8 cellular contexts compared by ENCODE assay signal in the genomic region with DNA sequence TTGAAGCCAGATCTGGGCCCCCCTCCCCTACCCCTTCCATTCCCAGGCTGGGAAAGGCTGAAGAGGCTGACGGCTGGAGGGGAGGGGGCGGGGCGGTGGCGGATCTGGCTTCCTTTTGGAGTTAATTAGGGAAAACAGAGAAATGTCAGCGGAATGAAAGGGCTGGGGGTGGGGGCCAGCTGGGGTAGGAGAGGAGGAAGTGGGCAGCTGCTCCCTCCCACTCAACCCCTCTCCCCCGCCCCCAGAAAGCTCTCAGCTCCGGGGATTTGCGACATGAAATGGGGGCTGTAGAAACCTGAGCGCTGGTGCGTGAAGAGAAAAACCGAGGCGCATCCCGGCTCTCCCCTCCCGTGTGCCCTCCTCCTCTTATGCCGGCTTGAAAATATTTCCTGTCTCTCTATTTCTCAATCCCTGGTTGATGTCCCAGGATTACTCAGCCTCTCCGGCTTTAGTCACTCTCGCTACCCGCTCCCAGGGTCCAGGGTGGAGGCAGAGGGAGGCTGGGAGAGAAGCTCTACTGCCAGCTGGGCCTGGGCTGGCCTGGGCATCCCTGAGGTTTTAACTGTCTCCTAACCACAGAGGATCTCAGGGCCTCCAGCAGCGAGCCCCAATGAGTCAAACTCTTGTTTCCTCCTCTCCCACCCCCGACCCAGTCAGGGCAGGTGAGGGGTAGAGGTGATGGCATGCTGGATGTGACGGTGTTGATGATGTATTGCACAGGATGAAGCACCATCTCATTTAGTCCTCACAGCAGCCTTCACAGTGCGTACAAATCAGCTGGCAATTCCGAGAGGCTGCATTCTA. TPM values are rescaled to one million over a fixed set of nuclear protein-coding genes. Genes with fewer than 3 reads are reported as not detected.
DNase-seq lines count a peak whose midpoint lies in the region; ATAC-seq and TF ChIP-seq lines count a peak whose summit lies in the region.

No MANE protein-coding gene starts in this region.

- H3K9me3 ChIP-seq in heart right ventricle (no peaks in the 10 kb centered on the region), sigmoid colon (no peaks in the 10 kb centered on the region)

- DNase-seq in EL (peak; percentile 97), KBM-7 (peak; percentile 95), activated B cell treated with CpG ODN at 0.5 μM for 24 hours (no peak), heart right ventricle (peak; percentile 56 to 60), sigmoid colon (peak; percentile 90)
- DNase-seq in stimulated activated CD4-positive, alpha-beta T cell treated with anti-CD3 and anti-CD28 coated beads, Interleukin-4, amount 100 ng/mL, for 4 hours = no peak
- no peak for DNase-seq in activated CD4-positive, alpha-beta T cell treated with anti-CD3 and anti-CD28 coated beads, Interleukin-2, amount 50 U/mL, for 4 hours

- no peak for TF ChIP-seq EP300 in sigmoid colon (IDR thresholded peaks at IDR 0.05)

- peaks cover 22 to 67% (median 55%) of the 10 kb centered on the region in 9 donors for H3K4me1 ChIP-seq in heart right ventricle
- peaks cover 0 to 55% (median 45%) of the 10 kb centered on the region in 4 donors for H3K4me1 ChIP-seq in sigmoid colon

- CTCF ChIA-PET in activated B cell treated with CpG ODN at 0.5 μM for 24 hours (lab: Charles Lee) = interaction anchor here (1.0 to 1.5 kb wide), 2 partner anchors 14 to 79 kb away, joined by 3 to 4 read pairs; partner anchors contain the start of gene PCDHGA12

- H3K4me3 ChIP-seq in heart right ventricle = peak overlapping the region in 8 of 10 donors; percentile 4 to 41 (median 32)
- H3K4me3 ChIP-seq in sigmoid colon = peak overlapping the region; percentile 12 to 44 (median 34)

- no peaks in the 10 kb centered on the region for H3K27me3 ChIP-seq in heart right ventricle
- H3K27me3 ChIP-seq in sigmoid colon = no peaks in the 10 kb centered on the region

- ATAC-seq in activated B cell treated with CpG ODN at 0.5 μM for 24 hours (ENCODE audit: low read depth) (no peak), heart right ventricle (peak; percentile 18 to 65 (median 40)), GM18519 (IDR thresholded peaks at IDR 0.05; ENCODE audit: low FRiP score, unreplicated experiment) (no peak)

- H3K27me3 Mint-ChIP-seq in activated B cell treated with CpG ODN at 0.5 μM for 24 hours = no peaks in the 10 kb centered on the region

- no peak for TF ChIP-seq CTCF in activated B cell treated with CpG ODN at 0.5 μM for 24 hours (IDR thresholded peaks at IDR 0.05)
- no peak for TF ChIP-seq CTCF in heart right ventricle (IDR thresholded peaks at IDR 0.05)
- TF ChIP-seq CTCF in sigmoid colon (IDR thresholded peaks at IDR 0.05) = no peak

- H3K4me3 Mint-ChIP-seq in activated B cell treated with CpG ODN at 0.5 μM for 24 hours = peak overlapping the region; percentile 66

- TF ChIP-seq POLR2A in sigmoid colon (IDR thresholded peaks at IDR 0.05) = peak; percentile 19 to 24

- POLR2A ChIA-PET in activated B cell treated with CpG ODN at 0.5 μM for 24 hours (lab: Charles Lee) = interaction anchor here (0.7 to 1.0 kb wide), 4 partner anchors 13 to 188 kb away, joined by 3 to 4 read pairs (median 3); partner anchors contain the start of gene TAF7

- no peaks in the 10 kb centered on the region for H3K9me3 Mint-ChIP-seq in activated B cell treated with CpG ODN at 0.5 μM for 24 hours

- H3K4me1 Mint-ChIP-seq in activated B cell treated with CpG ODN at 0.5 μM for 24 hours = peaks cover 74% of the 10 kb centered on the region

- WGBS in heart right ventricle, 2 donors = 40 to 52% methylated on average over 23 of the region's 23 CpGs
- WGBS in sigmoid colon, 2 donors = 43 to 78% methylated on average over 23 of the region's 23 CpGs

- H3K27ac Mint-ChIP-seq in activated B cell treated with CpG ODN at 0.5 μM for 24 hours = peak overlapping the region; percentile 50

- peaks cover 4% of the 10 kb centered on the region for H3K36me3 Mint-ChIP-seq in activated B cell treated with CpG ODN at 0.5 μM for 24 hours (ENCODE audit: low read depth)

- H3K36me3 ChIP-seq in heart right ventricle (peaks cover 0 to 59% (median 15%) of the 10 kb centered on the region in 9 donors), sigmoid colon (peaks cover 0 to 36% (median 13%) of the 10 kb centered on the region in 4 donors)

- in situ Hi-C loops in KBM-7 (cut with MboI; ENCODE audit: low pct_unique_long_range_greater_than_20kb, low sequenced_read_pairs) = no loop called here

- H3K27ac ChIP-seq in heart right ventricle (peak overlapping the region; percentile 59 to 95 (median 82)), sigmoid colon (peak overlapping the region; percentile 83 to 87 (median 86))

- intact Hi-C loops in activated B cell treated with CpG ODN at 0.5 μM for 24 hours (cut with micrococcal nuclease) = no loop called here
- intact Hi-C loops in heart right ventricle (cut with DNase I) = loop anchor here in 1 of 10 donors (2.0 kb wide), 1 partner anchor 16 kb away; no protein-coding TSS in a partner anchor
- intact Hi-C loops in sigmoid colon (cut with DNase I) = loop anchor here (2.0 kb wide), 1 partner anchor 16 kb away; no protein-coding TSS in a partner anchor

RNA-seq across cellular contexts. Expression of gene PCDHGC5, which starts 20.1 kb away (rescaled TPM):
- total RNA-seq in activated B cell treated with CpG ODN at 0.5 μM for 24 hours (0.24 and 0.38 TPM in 2 replicates), heart right ventricle (1 to 10 TPM; 2.2 to 4.9 (median 3.3) TPM), sigmoid colon (1 to 10 TPM; 1.1 to 5.6 (median 3.6) TPM)
- polyA plus RNA-seq in heart right ventricle (10 to 100 TPM in 1 of 2 donors, under 1 TPM in 1; 0.38 to 10.2 TPM), sigmoid colon (under 1 TPM in 2 of 3 donors, not detected in 1; 0.26 to 0.60 TPM)

RNA-seq across cellular contexts. Expression of gene PCDHGC4, which starts 24.2 kb away (rescaled TPM):
- total RNA-seq in activated B cell treated with CpG ODN at 0.5 μM for 24 hours (0.69 TPM in 2 replicates), heart right ventricle (1 to 10 TPM; 1.7 to 4.3 (median 3.1) TPM), sigmoid colon (1 to 10 TPM; 2.5 to 8.6 (median 5.2) TPM)
- polyA plus RNA-seq in heart right ventricle (1 to 10 TPM in 1 of 2 donors, under 1 TPM in 1; 0.12 to 5.0 TPM), sigmoid colon (under 1 TPM in 1 of 3 donors, not detected in 2; 0.47 TPM)

RNA-seq across cellular contexts. Expression of gene PCDHGC3, which starts 33.2 kb away (rescaled TPM):
- total RNA-seq in activated B cell treated with CpG ODN at 0.5 μM for 24 hours (2.6 and 3.3 TPM in 2 replicates), heart right ventricle (10 to 100 TPM; 12.8 to 19.5 (median 15.9) TPM), sigmoid colon (10 to 100 TPM; 31.4 to 47.8 (median 39.4) TPM)
- polyA plus RNA-seq in heart right ventricle (10 to 100 TPM; 43.4 to 48.6 TPM), sigmoid colon (10 to 100 TPM in 2 of 3 donors, 1 to 10 TPM in 1; 5.1 to 24.1 (median 23.4) TPM)

Comparison
In these comparisons a context has a peak if more than half of its experiments do, and no peak if none do; other contexts are left out.
1. DNase-seq: peak in EL (single experiment), KBM-7 (single experiment), heart right ventricle (2 of 2) and sigmoid colon (single experiment); none in activated B cell treated with CpG ODN at 0.5 μM for 24 hours (single experiment), stimulated activated CD4-positive, alpha-beta T cell treated with anti-CD3 and anti-CD28 coated beads, Interleukin-4, amount 100 ng/mL, for 4 hours (0 of 2) and activated CD4-positive, alpha-beta T cell treated with anti-CD3 and anti-CD28 coated beads, Interleukin-2, amount 50 U/mL, for 4 hours (0 of 2).
2. ATAC-seq: peak in heart right ventricle (8 of 8); none in activated B cell treated with CpG ODN at 0.5 μM for 24 hours (single experiment) and GM18519 (single experiment).